ENCODE assay signal across 9 cellular contexts in genomic region chr1:2545754-2546514, GRCh38. TPM values are rescaled to one million over a fixed set of nuclear protein-coding genes. Genes with fewer than 3 reads are reported as not detected.
DNase-seq lines count a peak whose midpoint lies in the region; ATAC-seq and TF ChIP-seq lines count a peak whose summit lies in the region.
"Had no signal": no experiment of that assay in that cellular context is flagged by ENCODE, and none has a peak within 500 bp of the region (broad histone marks: within the 10 kb centered on the region; RNA-seq: fewer than 3 reads in every experiment).

No MANE protein-coding gene starts in this region.

- peak overlapping the region; percentile 60 for H3K27ac Mint-ChIP-seq in Calu3 (ENCODE audit: unreplicated experiment)

- CTCF ChIA-PET in Calu3 (lab: Charles Lee) = interaction anchor here (1.7 to 3.3 kb wide), 2 partner anchors 20 to 130 kb away, joined by 8 to 19 read pairs; partner anchors contain the start of gene PANK4

- peaks cover 33 to 46% of the 10 kb centered on the region in 2 experiments for H3K4me1 ChIP-seq in neutrophil (ENCODE audit: control insufficient read depth in 1 of 2, insufficient read depth in 1 of 2, low read depth in 1 of 2, low read length in 1 of 2)

- H3K4me1 Mint-ChIP-seq in Calu3 (ENCODE audit: low read depth, unreplicated experiment) = no peaks in the 10 kb centered on the region

- H3K27ac ChIP-seq in neutrophil (peak overlapping the region; percentile 100), substantia nigra (ENCODE audit: low read depth, low read length, poor library complexity, severe bottlenecking) (peak overlapping the region; percentile 66)

- H3K4me3 ChIP-seq in fibroblast of villous mesenchyme (ENCODE audit: low read depth, low read length) (peak overlapping the region; percentile 64), neutrophil (ENCODE audit: low read depth in 1 of 2, low read length in 1 of 2) (peak overlapping the region; percentile 81 to 85)

- peaks cover 15% of the 10 kb centered on the region for H3K36me3 Mint-ChIP-seq in Calu3 (ENCODE audit: insufficient read depth, unreplicated experiment)

- H3K36me3 ChIP-seq in neutrophil = no peaks in the 10 kb centered on the region

- peak; percentile 91 for DNase-seq in Calu3
- DNase-seq in RPMI8226 = peak; percentile 95
- peak; percentile 95 for DNase-seq in activated effector memory CD4-positive, alpha-beta T cell treated with anti-CD3 and anti-CD28 coated beads, Interleukin-2, amount 50 U/mL, for 16 hours
- DNase-seq in fibroblast of villous mesenchyme (ENCODE audit: low read depth) = peak; percentile 89
- DNase-seq in substantia nigra (lab: John Stamatoyannopoulos, UW) = peak in 45 of 49 donors; percentile 27 to 93 (median 69)

- intact Hi-C loops in Calu3 (cut with micrococcal nuclease; ENCODE audit: unreplicated experiment) = loop anchor here (10.0 kb wide), 1 partner anchor 351 kb away; the partner anchor contains the start of gene FAAP20

- no peak for TF ChIP-seq RAD21 in Ishikawa (IDR thresholded peaks at IDR 0.05; ENCODE audit: low read depth)

- peak; percentile 32 for ATAC-seq in GM21515 (IDR thresholded peaks at IDR 0.05; ENCODE audit: unreplicated experiment)

- peak overlapping the region; percentile 80 for H3K4me3 Mint-ChIP-seq in Calu3 (ENCODE audit: low read depth, unreplicated experiment)

- peaks cover 46% of the 10 kb centered on the region for H3K27me3 ChIP-seq in neutrophil

- no peak for TF ChIP-seq CTCF in Calu3 (IDR thresholded peaks at IDR 0.05; ENCODE audit: unreplicated experiment)
- TF ChIP-seq CTCF in fibroblast of villous mesenchyme (IDR thresholded peaks at IDR 0.05; ENCODE audit: insufficient read depth, low read depth, low read length) = peak; percentile 1
- TF ChIP-seq CTCF in neutrophil (IDR thresholded peaks at IDR 0.05) = no peak

- no peaks in the 10 kb centered on the region for H3K9me3 Mint-ChIP-seq in Calu3 (ENCODE audit: low read depth, unreplicated experiment)

- H3K9me3 ChIP-seq in neutrophil = no peaks in the 10 kb centered on the region

- no peak for TF ChIP-seq EP300 in Ishikawa (IDR thresholded peaks at IDR 0.05; ENCODE audit: borderline replicate concordance)

- no TSS peak for BruUV-seq in Calu3 (replicated peaks; lab: Mats Ljungman, UMichigan)

- H3K27me3 Mint-ChIP-seq in Calu3 (ENCODE audit: unreplicated experiment) = no peaks in the 10 kb centered on the region

TF ChIP-seq in Ishikawa, 13 proteins besides CTCF, POLR2A, EP300 and RAD21:
- TF ChIP-seq TCF12 (IDR thresholded peaks at IDR 0.05; ENCODE audit: low read depth) (0 out of 2 replicates have a peak, but pooled peaks have one; percentile 24), MAX (IDR thresholded peaks at IDR 0.05) (peak; percentile 70; the same call in 1 of the 2 replicates), TEAD4 (IDR thresholded peaks at IDR 0.05) (no peak), CREB1 (IDR thresholded peaks at IDR 0.05; ENCODE audit: low read depth) (no peak), USF1 (IDR thresholded peaks at IDR 0.05) (peak; percentile 94), TAF1 (IDR thresholded peaks at IDR 0.05; ENCODE audit: low read depth) (0 out of 2 replicates have a peak, but pooled peaks have one; percentile 22), ZBTB7A (IDR thresholded peaks at IDR 0.05; ENCODE audit: low read depth) (no peak)

RNA-seq across cellular contexts. Expression of gene TNFRSF14, which starts 10.2 kb away (rescaled TPM):
- total RNA-seq in Calu3 (2022) (24.4 and 33.4 TPM in 2 replicates), fibroblast of villous mesenchyme (17.7 and 24.5 TPM in 2 replicates)

RNA-seq across cellular contexts. Expression of gene HES5, which starts 15.9 kb away (rescaled TPM):
- total RNA-seq in Calu3 (2022) (not detected in 2 replicates), fibroblast of villous mesenchyme (under 0.01 TPM in 1 of 2 replicates, not detected in the other)
- total RNA-seq: glomerular endothelial cell had no signal

RNA-seq across cellular contexts. Expression of gene PANK4, which starts 19.5 kb away (rescaled TPM):
- total RNA-seq in Calu3 (2022) (24.4 and 24.7 TPM in 2 replicates), fibroblast of villous mesenchyme (23.8 and 27.6 TPM in 2 replicates)

RNA-seq across cellular contexts. Expression of gene PRXL2B, which starts 40.6 kb away (rescaled TPM):
- total RNA-seq in Calu3 (2022) = 31.0 and 51.5 TPM in 2 replicates
- 13.2 and 15.1 TPM in 2 replicates for total RNA-seq in fibroblast of villous mesenchyme

Comparison
In these comparisons a context has a peak if more than half of its experiments do, and no peak if none do; other contexts are left out.
1. Peak in every context shown above with its lines: DNase-seq, ATAC-seq, H3K4me3 ChIP-seq and H3K27ac ChIP-seq.